In the genomic region with DNA sequence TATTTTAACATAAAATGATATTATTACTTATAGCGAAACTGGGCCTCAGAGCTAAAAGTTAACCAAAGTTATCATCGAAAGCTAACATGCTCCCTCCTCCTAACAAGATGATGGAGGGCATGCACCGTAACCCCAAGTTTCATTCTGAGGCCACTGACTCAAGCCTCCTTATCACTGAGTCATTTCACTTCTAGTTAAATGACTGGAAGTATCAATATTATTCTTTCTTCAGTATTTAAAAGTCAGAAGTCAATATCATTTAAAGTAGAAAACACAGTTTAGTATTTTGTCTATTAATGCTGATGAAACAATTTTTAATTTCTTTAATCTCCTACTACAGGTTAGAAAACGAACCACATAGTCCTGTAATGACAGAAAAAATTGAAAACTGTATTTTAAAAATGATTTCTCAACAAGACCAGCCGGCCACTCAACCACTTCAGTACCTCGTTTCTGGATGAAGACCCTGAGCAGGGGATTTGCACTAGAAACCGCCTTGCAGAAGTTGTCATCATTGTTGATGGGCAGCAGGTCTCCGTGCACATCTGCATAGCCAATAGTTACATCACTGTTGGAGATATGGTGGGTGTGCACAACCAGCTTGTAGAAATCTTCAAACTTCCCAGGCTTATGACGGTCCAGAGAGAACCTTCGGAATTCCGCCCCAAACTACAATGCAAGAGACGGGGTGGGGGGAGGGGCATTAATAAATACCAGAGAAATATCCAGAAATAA, we compare ENCODE assay signal across 14 cellular contexts. TPM values are rescaled to one million over a fixed set of nuclear protein-coding genes. Genes with fewer than 3 reads are reported as not detected.
DNase-seq lines count a peak whose midpoint lies in the region; ATAC-seq lines count a peak whose summit lies in the region.
"Had no signal": no experiment of that assay in that cellular context is flagged by ENCODE, and none has a peak within 500 bp of the region (broad histone marks: within the 10 kb centered on the region; RNA-seq: fewer than 3 reads in every experiment).

No MANE protein-coding gene starts in this region.

- no peaks in the 10 kb centered on the region for H3K9me3 Mint-ChIP-seq in stimulated activated memory B cell treated with anti-CD40 and anti-IgM and Interleukin-4, amounts not matched to agents 10 μg/mL and 1 μg/mL and 100 μg/mL, for 72 hours
- H3K9me3 Mint-ChIP-seq: activated naive CD8-positive, alpha-beta T cell treated with anti-CD3 and anti-CD28 coated beads, Interleukin-2, amount 10 ng/mL, durations not matched to agents 7 days and 5 days; CD14-positive monocyte had no signal

- peak; percentile 30 to 46 (median 32) for DNase-seq in stimulated activated CD4-positive, alpha-beta T cell treated with anti-CD3 and anti-CD28 coated beads, Interleukin-12 subunit alpha, Interleukin-12 subunit beta, amount 100 ng/mL, for 48 hours (ENCODE audit: low read depth in 2 of 3, low spot score in 1 of 3)
- no peak for DNase-seq in stimulated activated CD4-positive, alpha-beta T cell treated with anti-CD3 and anti-CD28 coated beads, Interleukin-4, amount 100 ng/mL, for 4 hours
- DNase-seq in NCI-H146 treated with DMSO at 0.1 percent for 48 hours (lab: John Stamatoyannopoulos, UW; ENCODE audit: unreplicated experiment) (no peak), NCI-H1694 treated with DMSO at 0.1 percent for 48 hours (lab: John Stamatoyannopoulos, UW) (no peak), A172 (ENCODE audit: low spot score) (no peak)
- DNase-seq: activated naive CD8-positive, alpha-beta T cell treated with anti-CD3 and anti-CD28 coated beads, Interleukin-2, amount 10 ng/mL, durations not matched to agents 7 days and 5 days; GOT3; left ventricle myocardium inferior; NCI-H1417; SHP77 had no signal

- no peak overlapping the region for H3K4me3 Mint-ChIP-seq in stimulated activated memory B cell treated with anti-CD40 and anti-IgM and Interleukin-4, amounts not matched to agents 10 μg/mL and 1 μg/mL and 100 μg/mL, for 72 hours
- H3K4me3 Mint-ChIP-seq: activated naive CD8-positive, alpha-beta T cell treated with anti-CD3 and anti-CD28 coated beads, Interleukin-2, amount 10 ng/mL, durations not matched to agents 7 days and 5 days; CD14-positive monocyte had no signal

- ATAC-seq in GM21619 (IDR thresholded peaks at IDR 0.05; ENCODE audit: unreplicated experiment) (peak; percentile 87), HG03378 (IDR thresholded peaks at IDR 0.05; ENCODE audit: unreplicated experiment) (peak; percentile 91)
- ATAC-seq in stimulated activated memory B cell treated with anti-CD40 and anti-IgM and Interleukin-4, amounts not matched to agents 10 μg/mL and 1 μg/mL and 100 μg/mL, for 72 hours, result peak; percentile 90

- no peaks in the 10 kb centered on the region for H3K36me3 Mint-ChIP-seq in stimulated activated memory B cell treated with anti-CD40 and anti-IgM and Interleukin-4, amounts not matched to agents 10 μg/mL and 1 μg/mL and 100 μg/mL, for 72 hours
- H3K36me3 Mint-ChIP-seq: activated naive CD8-positive, alpha-beta T cell treated with anti-CD3 and anti-CD28 coated beads, Interleukin-2, amount 10 ng/mL, durations not matched to agents 7 days and 5 days; CD14-positive monocyte had no signal

- H3K27ac Mint-ChIP-seq in stimulated activated memory B cell treated with anti-CD40 and anti-IgM and Interleukin-4, amounts not matched to agents 10 μg/mL and 1 μg/mL and 100 μg/mL, for 72 hours, result peak overlapping the region; percentile 46
- H3K27ac Mint-ChIP-seq: activated naive CD8-positive, alpha-beta T cell treated with anti-CD3 and anti-CD28 coated beads, Interleukin-2, amount 10 ng/mL, durations not matched to agents 7 days and 5 days; CD14-positive monocyte had no signal

- peaks cover 73% of the 10 kb centered on the region for H3K27me3 Mint-ChIP-seq in stimulated activated memory B cell treated with anti-CD40 and anti-IgM and Interleukin-4, amounts not matched to agents 10 μg/mL and 1 μg/mL and 100 μg/mL, for 72 hours

- H3K4me1 Mint-ChIP-seq in stimulated activated memory B cell treated with anti-CD40 and anti-IgM and Interleukin-4, amounts not matched to agents 10 μg/mL and 1 μg/mL and 100 μg/mL, for 72 hours, result peaks cover 18% of the 10 kb centered on the region
- H3K4me1 Mint-ChIP-seq: activated naive CD8-positive, alpha-beta T cell treated with anti-CD3 and anti-CD28 coated beads, Interleukin-2, amount 10 ng/mL, durations not matched to agents 7 days and 5 days; CD14-positive monocyte had no signal

RNA-seq across cellular contexts. Expression of gene PARD6G, which starts 44.9 kb away (rescaled TPM):
- 4.8 and 8.8 TPM in 2 replicates for total RNA-seq in A172 (2014; rRNA removed; shearing (Covaris generic))

Comparison
In these comparisons a context has a peak if more than half of its experiments do, and no peak if none do; other contexts are left out.
1. DNase-seq: peak in stimulated activated CD4-positive, alpha-beta T cell treated with anti-CD3 and anti-CD28 coated beads, Interleukin-12 subunit alpha, Interleukin-12 subunit beta, amount 100 ng/mL, for 48 hours (3 of 3); none in stimulated activated CD4-positive, alpha-beta T cell treated with anti-CD3 and anti-CD28 coated beads, Interleukin-4, amount 100 ng/mL, for 4 hours (0 of 2), NCI-H146 treated with DMSO at 0.1 percent for 48 hours (single experiment), NCI-H1694 treated with DMSO at 0.1 percent for 48 hours (single experiment) and A172 (single experiment).
2. Peak in every context shown above with its lines, with median percentiles within 50 percentile points of each other: ATAC-seq.